In the genomic region with DNA sequence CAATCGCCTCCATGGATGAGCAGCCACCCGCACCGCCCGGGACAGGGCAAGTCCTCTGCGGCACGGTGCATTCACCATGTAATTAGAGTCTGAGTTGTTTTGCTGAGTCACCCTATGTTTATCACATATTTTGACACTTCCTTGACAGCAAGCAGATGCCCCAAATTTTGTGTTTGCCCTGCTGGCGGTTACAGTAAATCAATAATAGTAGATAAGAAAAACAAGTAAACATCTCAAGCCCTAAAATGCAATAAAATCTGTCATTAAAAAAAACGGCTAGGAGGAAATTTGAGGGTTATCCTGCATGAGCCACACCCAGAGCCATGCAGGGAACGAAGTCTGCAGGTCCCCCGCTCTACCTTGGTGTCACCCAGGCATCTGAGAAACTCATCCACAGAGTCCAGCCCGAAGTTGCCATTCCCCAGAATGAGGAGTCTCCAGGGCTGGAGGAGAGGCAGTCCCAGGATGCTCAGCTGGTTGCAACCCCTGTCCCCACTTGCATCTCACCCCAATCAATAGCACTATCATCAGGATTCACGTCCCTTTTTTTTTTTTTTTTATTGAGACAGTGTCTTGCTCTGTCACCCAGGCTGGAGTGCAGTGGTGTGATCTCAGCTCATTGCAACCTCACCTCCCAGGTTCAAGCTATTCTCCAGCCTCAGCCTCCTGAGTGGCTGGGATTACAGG, we compare ENCODE assay signal across 9 cellular contexts. TPM values are rescaled to one million over a fixed set of nuclear protein-coding genes. Genes with fewer than 3 reads are reported as not detected.
DNase-seq lines count a peak whose midpoint lies in the region; ATAC-seq, FAIRE-seq and TF ChIP-seq lines count a peak whose summit lies in the region.
"Had no signal": no experiment of that assay in that cellular context is flagged by ENCODE, and none has a peak within 500 bp of the region (broad histone marks: within the 10 kb centered on the region; RNA-seq: fewer than 3 reads in every experiment).

No MANE protein-coding gene starts in this region.

- H4K20me1 ChIP-seq in IMR-90 (ENCODE audit: insufficient read depth, low read length): no peaks in the 10 kb centered on the region
- H4K20me1 ChIP-seq in HepG2 (ENCODE audit: insufficient read depth, low read length): no peaks in the 10 kb centered on the region

- no peaks in the 10 kb centered on the region for H3K36me3 Mint-ChIP-seq in CD8-positive, alpha-beta T cell
- no peaks in the 10 kb centered on the region for H3K36me3 Mint-ChIP-seq in activated CD8-positive, alpha-beta T cell treated with anti-CD3 and anti-CD28 coated beads for 36 hours (ENCODE audit: low read depth)

- peak in 1 of 7 experiments; percentile 23 for DNase-seq in CD8-positive, alpha-beta T cell
- no peak for DNase-seq in IMR-90
- DNase-seq in activated CD8-positive, alpha-beta T cell treated with anti-CD3 and anti-CD28 coated beads for 36 hours: no peak
- DNase-seq in HepG2 (ENCODE audit: low spot score): no peak
- no peak for DNase-seq in tibial nerve (ENCODE audit: low spot score in 2 of 2)
- no peak for DNase-seq in NCI-H510A (lab: John Stamatoyannopoulos, UW)

- H4K91ac ChIP-seq in IMR-90 (ENCODE audit: insufficient read depth, low read depth, low read length): no peak overlapping the region

- peak; percentile 84 for ATAC-seq in CD8-positive, alpha-beta T cell
- peak; percentile 72 for ATAC-seq in IMR-90 (ENCODE audit: low read depth)
- ATAC-seq in activated CD8-positive, alpha-beta T cell treated with anti-CD3 and anti-CD28 coated beads for 36 hours: peak; percentile 51
- peak; percentile 76 for ATAC-seq in HepG2
- ATAC-seq in HG02678 (IDR thresholded peaks at IDR 0.05; ENCODE audit: unreplicated experiment): no peak
- ATAC-seq in HG03045 (IDR thresholded peaks at IDR 0.05; ENCODE audit: unreplicated experiment): no peak

- H3K9ac ChIP-seq in IMR-90 (ENCODE audit: low read depth, low read length) (no peak overlapping the region), HepG2 (ENCODE audit: insufficient read depth, low read depth, low read length) (no peak overlapping the region)

- H2AFZ ChIP-seq in IMR-90 (replicated peaks; ENCODE audit: low read length, poor library complexity) (peak overlapping the region; percentile 47), HepG2 (ENCODE audit: low read length) (no peak overlapping the region)

- H3K27me3 Mint-ChIP-seq in CD8-positive, alpha-beta T cell (ENCODE audit: low read depth): no peaks in the 10 kb centered on the region
- H3K27me3 Mint-ChIP-seq in activated CD8-positive, alpha-beta T cell treated with anti-CD3 and anti-CD28 coated beads for 36 hours: no peaks in the 10 kb centered on the region

- intact Hi-C loops in CD8-positive, alpha-beta T cell (cut with DNase I, micrococcal nuclease): no loop called here
- intact Hi-C loops in IMR-90 (cut with micrococcal nuclease) (no loop called here), HepG2 (cut with micrococcal nuclease; ENCODE audit: unreplicated experiment) (no loop called here)
- intact Hi-C loops in activated CD8-positive, alpha-beta T cell treated with anti-CD3 and anti-CD28 coated beads for 36 hours (cut with micrococcal nuclease): no loop called here

- no peak overlapping the region for H3K27ac ChIP-seq in CD8-positive, alpha-beta T cell (ENCODE audit: low read depth, low read length)
- H3K27ac ChIP-seq in IMR-90 (ENCODE audit: insufficient read depth, low read length): no peak overlapping the region
- H3K27ac ChIP-seq in HepG2 (ENCODE audit: extremely low read length, insufficient read depth, low read length): no peak overlapping the region
- no peak overlapping the region for H3K27ac ChIP-seq in tibial nerve
- H3K27ac ChIP-seq: cardiac muscle cell had no signal

- H4K8ac ChIP-seq in IMR-90 (ENCODE audit: low read depth in 2 of 2, low read length in 2 of 2): no peak overlapping the region

- no peaks in the 10 kb centered on the region for H3K79me1 ChIP-seq in IMR-90 (ENCODE audit: low read depth in 1 of 2, low read length in 2 of 2)

- no peaks in the 10 kb centered on the region for H3K9me1 ChIP-seq in IMR-90 (ENCODE audit: insufficient read depth, low read length)

- no peak overlapping the region for H2BK120ac ChIP-seq in IMR-90 (ENCODE audit: low read depth, low read length)

- peak overlapping the region; percentile 32 for H3K4me3 Mint-ChIP-seq in CD8-positive, alpha-beta T cell
- no peak overlapping the region for H3K4me3 Mint-ChIP-seq in activated CD8-positive, alpha-beta T cell treated with anti-CD3 and anti-CD28 coated beads for 36 hours

- H2BK5ac ChIP-seq in IMR-90 (ENCODE audit: low read depth, low read length, poor library complexity, severe bottlenecking): no peak overlapping the region

- peak overlapping the region; percentile 71 for H3K27ac Mint-ChIP-seq in CD8-positive, alpha-beta T cell
- H3K27ac Mint-ChIP-seq in activated CD8-positive, alpha-beta T cell treated with anti-CD3 and anti-CD28 coated beads for 36 hours: peak overlapping the region; percentile 70

- TF ChIP-seq POLR2A in IMR-90 (IDR thresholded peaks at IDR 0.05; ENCODE audit: low read depth, low read length) (no peak), HepG2 (IDR thresholded peaks at IDR 0.05; ENCODE audit: insufficient read depth in 1 of 2, low read depth in 2 of 2, low read length in 2 of 2) (no peak), tibial nerve (IDR thresholded peaks at IDR 0.05) (no peak)

- H3K4me2 ChIP-seq in IMR-90 (ENCODE audit: low read depth, low read length): no peak overlapping the region
- peak overlapping the region; percentile 62 for H3K4me2 ChIP-seq in HepG2 (ENCODE audit: low read depth, low read length)

- no peak overlapping the region for H2BK20ac ChIP-seq in IMR-90 (ENCODE audit: low read depth, low read length)

- H3K56ac ChIP-seq in IMR-90 (ENCODE audit: extremely low read depth, insufficient read depth, low read length): no peak overlapping the region

- H3K18ac ChIP-seq in IMR-90 (ENCODE audit: low read depth, low read length): no peak overlapping the region

- H3K4me1 Mint-ChIP-seq in CD8-positive, alpha-beta T cell (ENCODE audit: low read depth): peaks cover 29% of the 10 kb centered on the region
- H3K4me1 Mint-ChIP-seq in activated CD8-positive, alpha-beta T cell treated with anti-CD3 and anti-CD28 coated beads for 36 hours (ENCODE audit: low read depth): peaks cover 22% of the 10 kb centered on the region

- no peak overlapping the region for H2BK15ac ChIP-seq in IMR-90 (ENCODE audit: low read depth, low read length)

- CTCF ChIA-PET in CD8-positive, alpha-beta T cell (lab: Charles Lee): interaction anchor here (0.7 to 0.9 kb wide), 3 partner anchors 54 to 406 kb away, joined by 3 to 5 read pairs (median 3); no protein-coding TSS in a partner anchor
- CTCF ChIA-PET in IMR-90 (lab: Yijun Ruan, JAX) (interaction anchor here (0.6 kb wide), 1 partner anchor 113 kb away, joined by 3 read pairs; no protein-coding TSS in a partner anchor), HepG2 (lab: Yijun Ruan, JAX; ENCODE audit: low intra/inter-chr PET ratio, low total read pairs) (no interaction called here)
- CTCF ChIA-PET in activated CD8-positive, alpha-beta T cell treated with anti-CD3 and anti-CD28 coated beads for 36 hours (lab: Charles Lee): no interaction called here

- H3K27me3 ChIP-seq in CD8-positive, alpha-beta T cell (ENCODE audit: insufficient read depth, low read length): no peaks in the 10 kb centered on the region
- H3K27me3 ChIP-seq in IMR-90 (ENCODE audit: control insufficient read depth, insufficient read depth, low read length) (peaks cover 8% of the 10 kb centered on the region), HepG2 (ENCODE audit: control insufficient read depth in 1 of 2, insufficient read depth in 2 of 2, low read length in 2 of 2) (no peaks in the 10 kb centered on the region), tibial nerve (no peaks in the 10 kb centered on the region)
- H3K27me3 ChIP-seq: cardiac muscle cell had no signal

- no peak overlapping the region for H2AK9ac ChIP-seq in IMR-90 (replicated peaks; ENCODE audit: low read depth, low read length, poor library complexity)

- TF ChIP-seq RAD21 in IMR-90 (IDR thresholded peaks at IDR 0.05; ENCODE audit: low read length) (no peak), HepG2 (CRISPR knock-in tag; IDR thresholded peaks at IDR 0.05) (no peak)

- H3K14ac ChIP-seq in IMR-90 (replicated peaks; ENCODE audit: low read depth, low read length): no peak overlapping the region

- no peak overlapping the region for H4K5ac ChIP-seq in IMR-90 (ENCODE audit: low read depth, low read length)

- POLR2A ChIA-PET in CD8-positive, alpha-beta T cell (lab: Charles Lee): no interaction called here
- POLR2A ChIA-PET in IMR-90 (lab: Charles Lee; ENCODE audit: unreplicated experiment) (no interaction called here), HepG2 (lab: Yijun Ruan, JAX) (interaction anchor here (0.9 to 4.6 kb wide), 3 partner anchors 11 to 51 kb away, joined by 3 to 30 read pairs (median 22); no protein-coding TSS in a partner anchor)
- POLR2A ChIA-PET in activated CD8-positive, alpha-beta T cell treated with anti-CD3 and anti-CD28 coated beads for 36 hours (lab: Charles Lee): no interaction called here

- H3K23ac ChIP-seq in IMR-90 (ENCODE audit: low read depth, low read length): no peak overlapping the region

- 67% methylated on average over 3 of the region's 12 CpGs; no CpG with 5 or more reads in 1 of the 2 experiments for WGBS in IMR-90 (ENCODE audit: extremely low coverage in 2 of 2, insufficient read length in 1 of 2), 2 experiments
- WGBS in HepG2 (ENCODE audit: low lambda C conversion rate): 4% methylated on average over 12 of the region's 12 CpGs
- 32 to 37% methylated on average over 12 of the region's 12 CpGs for WGBS in tibial nerve, 2 donors

- BruUV-seq in IMR-90 (replicated peaks; lab: Mats Ljungman, UMichigan) (no TSS peak), HepG2 (replicated peaks; lab: Mats Ljungman, UMichigan) (no TSS peak)

- no peak overlapping the region for H3K4me3 ChIP-seq in CD8-positive, alpha-beta T cell (ENCODE audit: low read depth, low read length)
- H3K4me3 ChIP-seq in IMR-90 (ENCODE audit: insufficient read depth, low read depth, low read length) (no peak overlapping the region), HepG2 (replicated peaks in 1 of 3; ENCODE audit: insufficient read depth in 1 of 3, low read depth in 2 of 3, low read length in 3 of 3) (peak overlapping the region in 2 of 3 experiments; percentile 5 to 16; a peak in 2 of 6 replicates), tibial nerve (no peak overlapping the region)
- H3K4me3 ChIP-seq: cardiac muscle cell had no signal

- in situ Hi-C loops in IMR-90 (cut with MboI; ENCODE audit: low sequenced_read_pairs) (no loop called here), HepG2 (cut with HindIII; ENCODE audit: extremely low pct_ligation_motif_present, low pct_unique_long_range_greater_than_20kb) (no loop called here)

- no peak for TF ChIP-seq CTCF in CD8-positive, alpha-beta T cell (IDR thresholded peaks at IDR 0.05)
- TF ChIP-seq CTCF in IMR-90 (conservative IDR thresholded peaks at IDR 0.05; ENCODE audit: low read depth, low read length) (no peak), HepG2 (CRISPR knock-in tag; IDR thresholded peaks at IDR 0.05) (no peak), tibial nerve (IDR thresholded peaks at IDR 0.05) (no peak)
- TF ChIP-seq CTCF in activated CD8-positive, alpha-beta T cell treated with anti-CD3 and anti-CD28 coated beads for 36 hours (IDR thresholded peaks at IDR 0.05): no peak

- FAIRE-seq in HepG2 (lab: Jason Lieb, UNC): no peak

- H3K4me1 ChIP-seq in CD8-positive, alpha-beta T cell (ENCODE audit: insufficient read depth, low read length): peaks cover 24% of the 10 kb centered on the region
- H3K4me1 ChIP-seq in IMR-90 (ENCODE audit: control insufficient read depth, insufficient read depth, low read length) (peaks cover 5% of the 10 kb centered on the region), HepG2 (ENCODE audit: insufficient read depth, low read length) (peaks cover 61% of the 10 kb centered on the region), tibial nerve (no peaks in the 10 kb centered on the region)

- no peak overlapping the region for H3K4ac ChIP-seq in IMR-90 (ENCODE audit: low read depth, low read length)

- no peaks in the 10 kb centered on the region for H3K36me3 ChIP-seq in CD8-positive, alpha-beta T cell (ENCODE audit: insufficient read depth, low read length)
- H3K36me3 ChIP-seq in IMR-90 (ENCODE audit: control insufficient read depth, insufficient read depth, low read length) (no peaks in the 10 kb centered on the region), HepG2 (replicated peaks in 1 of 2; ENCODE audit: control insufficient read depth in 1 of 2, insufficient read depth in 2 of 2, low read length in 2 of 2) (no peaks in the 10 kb centered on the region), tibial nerve (no peaks in the 10 kb centered on the region)
- H3K36me3 ChIP-seq: cardiac muscle cell had no signal

- no peaks in the 10 kb centered on the region for H3K9me3 Mint-ChIP-seq in CD8-positive, alpha-beta T cell
- no peaks in the 10 kb centered on the region for H3K9me3 Mint-ChIP-seq in activated CD8-positive, alpha-beta T cell treated with anti-CD3 and anti-CD28 coated beads for 36 hours

- H3K9me3 ChIP-seq in CD8-positive, alpha-beta T cell (ENCODE audit: low read length): no peaks in the 10 kb centered on the region
- no peaks in the 10 kb centered on the region for H3K9me3 ChIP-seq in IMR-90 (ENCODE audit: control insufficient read depth, insufficient read depth, low read length)
- no peaks in the 10 kb centered on the region for H3K9me3 ChIP-seq in HepG2 (ENCODE audit: low read length)
- H3K9me3 ChIP-seq in tibial nerve: no peaks in the 10 kb centered on the region

- TF ChIP-seq EP300 in HepG2 (IDR thresholded peaks at IDR 0.05; ENCODE audit: low read depth in 2 of 2, low read length in 2 of 2) (no peak), HepG2 (CRISPR knock-in tag; IDR thresholded peaks at IDR 0.05; ENCODE audit: borderline replicate concordance) (no peak), tibial nerve (IDR thresholded peaks at IDR 0.05) (no peak)

- dilution Hi-C loops in IMR-90 (cut with HindIII; ENCODE audit: low sequenced_read_pairs, unreplicated experiment): no loop called here

- H3K79me2 ChIP-seq in HepG2 (ENCODE audit: insufficient read depth, low read length): no peaks in the 10 kb centered on the region

- no peak overlapping the region for H2AK5ac ChIP-seq in IMR-90 (ENCODE audit: low read depth, low read length)

RNA-seq across cellular contexts. Expression of a gene that starts 16.5 kb away (rescaled TPM):
- total RNA-seq in CD8-positive, alpha-beta T cell: not detected
- total RNA-seq in IMR-90 (2012; rRNA removed) (not detected in 2 replicates), HepG2 (2016; rRNA removed; fragmentation: Illumina TruSeq; extraction: Trizol) (not detected in 2 replicates), tibial nerve (10 to 100 TPM in 2 of 4 donors, 1 to 10 TPM in 2; 2.4 to 13.8 (median 7.4) TPM)
- polyA plus RNA-seq in IMR-90 (2012; rRNA removed) (not detected in 2 replicates), HepG2 (2011; rRNA removed) (not detected in 2 replicates)
- polyA plus RNA-seq in IMR-90 (2012; cell fraction: cytosol; rRNA removed): not detected in 2 replicates
- polyA plus RNA-seq in IMR-90 (2012; cell fraction: nucleus; rRNA removed; ENCODE audit: low replicate concordance): not detected in 2 replicates
- total RNA-seq in activated CD8-positive, alpha-beta T cell treated with anti-CD3 and anti-CD28 coated beads for 36 hours: not detected
- not detected in 2 replicates for total RNA-seq in HepG2 (2016; cell fraction: cytosol; rRNA removed; fragmentation: Illumina TruSeq; extraction: Trizol; ENCODE audit: low read depth)
- not detected in 2 replicates for total RNA-seq in HepG2 (2016; cell fraction: insoluble cytoplasmic fraction; rRNA removed; fragmentation: Illumina TruSeq; extraction: Trizol)
- total RNA-seq in HepG2 (2016; cell fraction: membrane; rRNA removed; fragmentation: Illumina TruSeq; extraction: Trizol): not detected in 2 replicates
- not detected in 2 replicates for total RNA-seq in HepG2 (2016; cell fraction: nucleus; rRNA removed; fragmentation: Illumina TruSeq; extraction: Trizol)
- not detected in 2 replicates for polyA plus RNA-seq in HepG2 (2011; cell fraction: cytosol; rRNA removed)
- polyA plus RNA-seq in HepG2 (2011; cell fraction: nucleus; rRNA removed): not detected in 2 replicates
- polyA plus RNA-seq in HepG2 (2012): not detected in 2 replicates
- polyA plus RNA-seq in HepG2 (2016; cell fraction: cytosol; fragmentation: Illumina TruSeq; extraction: Trizol; ENCODE audit: low read depth): not detected in 2 replicates
- not detected in 2 replicates for polyA plus RNA-seq in HepG2 (2016; cell fraction: insoluble cytoplasmic fraction; fragmentation: Illumina TruSeq; extraction: Trizol; ENCODE audit: low read depth)
- not detected in 2 replicates for polyA plus RNA-seq in HepG2 (2016; cell fraction: membrane; fragmentation: Illumina TruSeq; extraction: Trizol; ENCODE audit: low read depth)
- polyA plus RNA-seq in HepG2 (2016; cell fraction: nucleus; fragmentation: Illumina TruSeq; extraction: Trizol; ENCODE audit: insufficient read depth, low read depth): not detected in 2 replicates
- polyA minus RNA-seq in HepG2 (2011; rRNA and poly(A)+ RNA removed; ENCODE audit: low replicate concordance): 0.36 and 9.8 TPM in 2 replicates
- polyA minus RNA-seq in HepG2 (2011; cell fraction: cytosol; rRNA and poly(A)+ RNA removed): not detected in 2 replicates
- polyA minus RNA-seq in HepG2 (2011; cell fraction: nucleus; rRNA and poly(A)+ RNA removed): not detected in 2 replicates
- total RNA-seq: cardiac muscle cell had no signal
- polyA plus RNA-seq: cardiac muscle cell had no signal

RNA-seq across cellular contexts. Expression of a gene that starts 50.7 kb away (rescaled TPM):
- 10 to 100 TPM; 23.9 to 27.8 TPM for total RNA-seq in CD8-positive, alpha-beta T cell
- total RNA-seq in IMR-90 (2012; rRNA removed) (169 and 231 TPM in 2 replicates), HepG2 (2016; rRNA removed; fragmentation: Illumina TruSeq; extraction: Trizol) (28.0 and 44.8 TPM in 2 replicates), tibial nerve (100 to 1,000 TPM; 124 to 230 (median 197) TPM)
- polyA plus RNA-seq in IMR-90 (2012; rRNA removed) (148 and 168 TPM in 2 replicates), HepG2 (2011; rRNA removed) (112 and 139 TPM in 2 replicates)
- polyA plus RNA-seq in IMR-90 (2012; cell fraction: cytosol; rRNA removed): 104 and 544 TPM in 2 replicates
- polyA plus RNA-seq in IMR-90 (2012; cell fraction: nucleus; rRNA removed; ENCODE audit: low replicate concordance): 20.0 and 91.8 TPM in 2 replicates
- total RNA-seq in activated CD8-positive, alpha-beta T cell treated with anti-CD3 and anti-CD28 coated beads for 36 hours: 1 to 10 TPM; 8.4 to 8.6 TPM
- 22.8 and 24.5 TPM in 2 replicates for total RNA-seq in HepG2 (2016; cell fraction: cytosol; rRNA removed; fragmentation: Illumina TruSeq; extraction: Trizol; ENCODE audit: low read depth)
- total RNA-seq in HepG2 (2016; cell fraction: insoluble cytoplasmic fraction; rRNA removed; fragmentation: Illumina TruSeq; extraction: Trizol): 30.0 and 44.9 TPM in 2 replicates
- total RNA-seq in HepG2 (2016; cell fraction: membrane; rRNA removed; fragmentation: Illumina TruSeq; extraction: Trizol): 51.0 and 58.7 TPM in 2 replicates
- total RNA-seq in HepG2 (2016; cell fraction: nucleus; rRNA removed; fragmentation: Illumina TruSeq; extraction: Trizol): 30.0 and 37.9 TPM in 2 replicates
- polyA plus RNA-seq in HepG2 (2011; cell fraction: cytosol; rRNA removed): 75.0 and 131 TPM in 2 replicates
- 36.3 and 45.0 TPM in 2 replicates for polyA plus RNA-seq in HepG2 (2011; cell fraction: nucleus; rRNA removed)
- 131 and 138 TPM in 2 replicates for polyA plus RNA-seq in HepG2 (2012)
- polyA plus RNA-seq in HepG2 (2016; cell fraction: cytosol; fragmentation: Illumina TruSeq; extraction: Trizol; ENCODE audit: low read depth): 36.6 and 41.1 TPM in 2 replicates
- polyA plus RNA-seq in HepG2 (2016; cell fraction: insoluble cytoplasmic fraction; fragmentation: Illumina TruSeq; extraction: Trizol; ENCODE audit: low read depth): 37.7 and 42.0 TPM in 2 replicates
- polyA plus RNA-seq in HepG2 (2016; cell fraction: membrane; fragmentation: Illumina TruSeq; extraction: Trizol; ENCODE audit: low read depth): 56.2 and 59.4 TPM in 2 replicates
- polyA plus RNA-seq in HepG2 (2016; cell fraction: nucleus; fragmentation: Illumina TruSeq; extraction: Trizol; ENCODE audit: insufficient read depth, low read depth): 59.5 and 60.5 TPM in 2 replicates
- 21.9 and 76.0 TPM in 2 replicates for polyA minus RNA-seq in HepG2 (2011; rRNA and poly(A)+ RNA removed; ENCODE audit: low replicate concordance)
- 38.4 and 70.8 TPM in 2 replicates for polyA minus RNA-seq in HepG2 (2011; cell fraction: cytosol; rRNA and poly(A)+ RNA removed)
- 18.8 and 29.5 TPM in 2 replicates for polyA minus RNA-seq in HepG2 (2011; cell fraction: nucleus; rRNA and poly(A)+ RNA removed)

Comparison
In these comparisons a context has a peak if more than half of its experiments do, and no peak if none do; other contexts are left out.
1. ATAC-seq: peak in CD8-positive, alpha-beta T cell (single experiment), IMR-90 (single experiment), activated CD8-positive, alpha-beta T cell treated with anti-CD3 and anti-CD28 coated beads for 36 hours (single experiment) and HepG2 (single experiment); none in HG02678 (single experiment) and HG03045 (single experiment).
2. H3K4me3 ChIP-seq: peak in HepG2 (2 of 3); none in CD8-positive, alpha-beta T cell (single experiment), IMR-90 (single experiment) and tibial nerve (0 of 4).
3. CTCF ChIA-PET loops: an anchor here in CD8-positive, alpha-beta T cell (0.7 to 0.9 kb wide) and IMR-90 (0.6 kb wide); none called in activated CD8-positive, alpha-beta T cell treated with anti-CD3 and anti-CD28 coated beads for 36 hours and HepG2.